2 cellular contexts compared by ENCODE assay signal in genomic region chr20:31746068-31746878, GRCh38.
TF ChIP-seq lines count a peak whose summit lies in the region.

No MANE protein-coding gene starts in this region.

TF ChIP-seq in GM23338, 12 proteins besides CTCF, POLR2A, EP300 and RAD21:
- no peak for TF ChIP-seq NANOG (IDR thresholded peaks at IDR 0.05; ENCODE audit: borderline replicate concordance)
- TF ChIP-seq EZH2phosphoT487 (IDR thresholded peaks at IDR 0.05; ENCODE audit: unreplicated experiment): no peak
- TF ChIP-seq POLR2AphosphoS5 (IDR thresholded peaks at IDR 0.05; ENCODE audit: low read depth): no peak
- no peak for TF ChIP-seq EZH2 (IDR thresholded peaks at IDR 0.05; ENCODE audit: low read depth, unreplicated experiment)
- no peak for TF ChIP-seq STAT1 (IDR thresholded peaks at IDR 0.05; ENCODE audit: unreplicated experiment)
- no peak for TF ChIP-seq ZNF114 (CRISPR knock-in tag; IDR thresholded peaks at IDR 0.05)
- no peak for TF ChIP-seq ZNF331 (CRISPR knock-in tag; IDR thresholded peaks at IDR 0.05; ENCODE audit: low read depth)
- no peak for TF ChIP-seq ZNF462 (CRISPR knock-in tag; IDR thresholded peaks at IDR 0.05)
- TF ChIP-seq, protein P1, sequence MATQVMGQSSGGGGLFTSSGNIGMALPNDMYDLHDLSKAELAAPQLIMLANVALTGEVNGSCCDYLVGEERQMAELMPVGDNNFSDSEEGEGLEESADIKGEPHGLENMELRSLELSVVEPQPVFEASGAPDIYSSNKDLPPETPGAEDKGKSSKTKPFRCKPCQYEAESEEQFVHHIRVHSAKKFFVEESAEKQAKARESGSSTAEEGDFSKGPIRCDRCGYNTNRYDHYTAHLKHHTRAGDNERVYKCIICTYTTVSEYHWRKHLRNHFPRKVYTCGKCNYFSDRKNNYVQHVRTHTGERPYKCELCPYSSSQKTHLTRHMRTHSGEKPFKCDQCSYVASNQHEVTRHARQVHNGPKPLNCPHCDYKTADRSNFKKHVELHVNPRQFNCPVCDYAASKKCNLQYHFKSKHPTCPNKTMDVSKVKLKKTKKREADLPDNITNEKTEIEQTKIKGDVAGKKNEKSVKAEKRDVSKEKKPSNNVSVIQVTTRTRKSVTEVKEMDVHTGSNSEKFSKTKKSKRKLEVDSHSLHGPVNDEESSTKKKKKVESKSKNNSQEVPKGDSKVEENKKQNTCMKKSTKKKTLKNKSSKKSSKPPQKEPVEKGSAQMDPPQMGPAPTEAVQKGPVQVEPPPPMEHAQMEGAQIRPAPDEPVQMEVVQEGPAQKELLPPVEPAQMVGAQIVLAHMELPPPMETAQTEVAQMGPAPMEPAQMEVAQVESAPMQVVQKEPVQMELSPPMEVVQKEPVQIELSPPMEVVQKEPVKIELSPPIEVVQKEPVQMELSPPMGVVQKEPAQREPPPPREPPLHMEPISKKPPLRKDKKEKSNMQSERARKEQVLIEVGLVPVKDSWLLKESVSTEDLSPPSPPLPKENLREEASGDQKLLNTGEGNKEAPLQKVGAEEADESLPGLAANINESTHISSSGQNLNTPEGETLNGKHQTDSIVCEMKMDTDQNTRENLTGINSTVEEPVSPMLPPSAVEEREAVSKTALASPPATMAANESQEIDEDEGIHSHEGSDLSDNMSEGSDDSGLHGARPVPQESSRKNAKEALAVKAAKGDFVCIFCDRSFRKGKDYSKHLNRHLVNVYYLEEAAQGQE (IDR thresholded peaks at IDR 0.05; ENCODE audit: unreplicated experiment): no peak
- TF ChIP-seq CREB1 (CRISPR knock-in tag; IDR thresholded peaks at IDR 0.05; ENCODE audit: low read depth): no peak
- TF ChIP-seq JUNB (IDR thresholded peaks at IDR 0.05; ENCODE audit: unreplicated experiment): no peak

TF ChIP-seq in K562, 482 proteins besides CTCF, POLR2A, EP300 and RAD21:
- no peak for TF ChIP-seq ZNF175 (CRISPR knock-in tag; IDR thresholded peaks at IDR 0.05; ENCODE audit: low read depth)
- peak; percentile 60; the same call in 1 of the 2 replicates for TF ChIP-seq HMBOX1 (IDR thresholded peaks at IDR 0.05)
- TF ChIP-seq PBX2 (CRISPR knock-in tag; IDR thresholded peaks at IDR 0.05; ENCODE audit: low read depth): no peak
- peak; percentile 86 for TF ChIP-seq PBX2 (tag; conservative IDR thresholded peaks at IDR 0.05; ENCODE audit: low read depth)
- TF ChIP-seq RBFOX2 (IDR thresholded peaks at IDR 0.05; ENCODE audit: low read depth, low read length): peak; percentile 45
- no peak for TF ChIP-seq TAF15 (IDR thresholded peaks at IDR 0.05; ENCODE audit: low read depth, low read length)
- TF ChIP-seq MEIS2 (IDR thresholded peaks at IDR 0.05; ENCODE audit: partially characterized antibody): peak; percentile 85
- TF ChIP-seq PKNOX1 (IDR thresholded peaks at IDR 0.05): peak; percentile 25; the same call in 1 of the 2 replicates
- TF ChIP-seq, protein P2, sequence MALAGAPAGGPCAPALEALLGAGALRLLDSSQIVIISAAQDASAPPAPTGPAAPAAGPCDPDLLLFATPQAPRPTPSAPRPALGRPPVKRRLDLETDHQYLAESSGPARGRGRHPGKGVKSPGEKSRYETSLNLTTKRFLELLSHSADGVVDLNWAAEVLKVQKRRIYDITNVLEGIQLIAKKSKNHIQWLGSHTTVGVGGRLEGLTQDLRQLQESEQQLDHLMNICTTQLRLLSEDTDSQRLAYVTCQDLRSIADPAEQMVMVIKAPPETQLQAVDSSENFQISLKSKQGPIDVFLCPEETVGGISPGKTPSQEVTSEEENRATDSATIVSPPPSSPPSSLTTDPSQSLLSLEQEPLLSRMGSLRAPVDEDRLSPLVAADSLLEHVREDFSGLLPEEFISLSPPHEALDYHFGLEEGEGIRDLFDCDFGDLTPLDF (CRISPR knock-in tag; IDR thresholded peaks at IDR 0.05): no peak
- TF ChIP-seq MEF2D (tag; conservative IDR thresholded peaks at IDR 0.05; ENCODE audit: low read depth): peak; percentile 70
